Comparison of ENCODE assay signal across 20 cellular contexts in genomic region chr12:132390287-132391076, GRCh38.
"Had no signal": no experiment of that assay in that cellular context is flagged by ENCODE, and none has a peak within 500 bp of the region (broad histone marks: within the 10 kb centered on the region; RNA-seq: fewer than 3 reads in every experiment).

No MANE protein-coding gene starts in this region.

- ATAC-seq: gastroesophageal sphincter; left lobe of liver; stimulated activated naive CD8-positive, alpha-beta T cell treated with anti-CD3 and anti-CD28 coated beads, Interleukin-15, Interleukin-2, amounts not matched to agents 100 U/mL and 50 U/mL, for 24 hours had no signal

- H3K36me3 ChIP-seq: brain microvascular endothelial cell, gastroesophageal sphincter, ovary, prostate gland, thoracic aorta, vagina had no signal

- H3K27ac ChIP-seq: brain microvascular endothelial cell, gastroesophageal sphincter, ovary, prostate gland, thoracic aorta, vagina, VCaP had no signal

- H3K9me3 ChIP-seq: gastroesophageal sphincter, ovary, prostate gland, thoracic aorta, vagina had no signal

- H3K4me1 ChIP-seq: gastroesophageal sphincter, prostate gland, vagina had no signal

- H3K4me3 ChIP-seq: gastroesophageal sphincter, ovary, prostate gland, thoracic aorta, vagina had no signal

- DNase-seq: activated CD4-positive, alpha-beta T cell treated with anti-CD3 and anti-CD28 coated beads for 4 hours; activated CD4-positive, alpha-beta T cell treated with anti-CD3 and anti-CD28 coated beads, Interleukin-2, amount 50 U/mL, for 48 hours; activated CD8-positive, alpha-beta memory T cell treated with anti-CD3 and anti-CD28 coated beads for 24 hours; activated gamma-delta T cell; activated naive CD4-positive, alpha-beta T cell treated with anti-CD3 and anti-CD28 coated beads, Interleukin-2, amount 10 ng/mL, durations not matched to agents 7 days and 5 days; amniotic stem cell; brain microvascular endothelial cell; caudate nucleus; ovary; retina; stimulated activated CD4-positive, alpha-beta T cell treated with anti-CD3 and anti-CD28 coated beads, Interleukin-2, amount 100 ng/mL, for 48 hours; stimulated activated naive CD8-positive, alpha-beta T cell treated with anti-CD3 and anti-CD28 coated beads, Interleukin-15, Interleukin-2, amounts not matched to agents 100 U/mL and 50 U/mL, for 24 hours; SW 1271; T-helper 9 cell had no signal

- H3K27me3 ChIP-seq: ovary had no signal
